Comparison of ENCODE assay signal across 1 cellular context in genomic region chr12:48957141-48958048, GRCh38.
TF ChIP-seq lines count a peak whose summit lies in the region.

Gene ARF3, minus strand, starts transcription at chr12:48957487. Its CDS starts 16,392 bp downstream, at chr12:48941095.

TF ChIP-seq in HEK293, 187 proteins besides CTCF, POLR2A, EP300 and RAD21 (continued from another document and continues in another):
- TF ChIP-seq PRDM10 (tag by site-specific recombination; IDR thresholded peaks at IDR 0.05) (peak; percentile 57), ZNF571 (tag by site-specific recombination; IDR thresholded peaks at IDR 0.05) (no peak), PATZ1 (tag by site-specific recombination; IDR thresholded peaks at IDR 0.05) (peak; percentile 99), ZNF514 (tag by site-specific recombination; IDR thresholded peaks at IDR 0.05) (no peak), ZNF239 (tag by site-specific recombination; IDR thresholded peaks at IDR 0.05) (no peak), ZNF610 (tag by site-specific recombination; IDR thresholded peaks at IDR 0.05; ENCODE audit: borderline replicate concordance) (no peak), GLIS1 (tag by site-specific recombination; IDR thresholded peaks at IDR 0.05) (peak; percentile 41), ZNF677 (tag by site-specific recombination; IDR thresholded peaks at IDR 0.05) (no peak), ZNF692 (tag by site-specific recombination; IDR thresholded peaks at IDR 0.05) (peak; percentile 53), ZNF561 (tag by site-specific recombination; IDR thresholded peaks at IDR 0.05; ENCODE audit: borderline replicate concordance) (no peak), MEIS1 (CRISPR knock-in tag; IDR thresholded peaks at IDR 0.05; ENCODE audit: borderline replicate concordance) (no peak), ZBTB8A (tag by site-specific recombination; IDR thresholded peaks at IDR 0.05) (peak; percentile 60), ZNF10 (tag by site-specific recombination; IDR thresholded peaks at IDR 0.05) (peak; percentile 73; the same call in 1 of the 2 replicates), ZNF76 (tag by site-specific recombination; IDR thresholded peaks at IDR 0.05; ENCODE audit: borderline replicate concordance, low read depth) (peak; percentile 68; the same call in 1 of the 2 replicates), ZNF366 (tag by site-specific recombination; conservative IDR thresholded peaks at IDR 0.05) (peak; percentile 98), ZNF214 (tag by site-specific recombination; IDR thresholded peaks at IDR 0.05; ENCODE audit: borderline replicate concordance) (no peak), ZFHX2 (tag by site-specific recombination; conservative IDR thresholded peaks at IDR 0.05) (peak; percentile 98), ZNF521 (tag by site-specific recombination; IDR thresholded peaks at IDR 0.05) (no peak), ZNF785 (tag by site-specific recombination; IDR thresholded peaks at IDR 0.05) (no peak), ZNF776 (tag by site-specific recombination; IDR thresholded peaks at IDR 0.05; ENCODE audit: borderline replicate concordance) (no peak), ZNF274 (IDR thresholded peaks at IDR 0.05; ENCODE audit: low read length) (no peak), ZNF274 (tag by site-specific recombination; IDR thresholded peaks at IDR 0.05; ENCODE audit: borderline replicate concordance) (no peak), HOXA7 (CRISPR knock-in tag; IDR thresholded peaks at IDR 0.05; ENCODE audit: borderline replicate concordance) (no peak), FEZF1 (tag by site-specific recombination; IDR thresholded peaks at IDR 0.05) (no peak; the same call in 1 of the 2 replicates), ZNF404 (tag by site-specific recombination; IDR thresholded peaks at IDR 0.05) (no peak), ZNF501 (tag by site-specific recombination; IDR thresholded peaks at IDR 0.05) (peak; percentile 31; the same call in 1 of the 2 replicates), ZNF830 (tag by site-specific recombination; IDR thresholded peaks at IDR 0.05; ENCODE audit: low read depth) (no peak), ZNF248 (tag by site-specific recombination; IDR thresholded peaks at IDR 0.05) (no peak), ZNF362 (tag by site-specific recombination; IDR thresholded peaks at IDR 0.05) (no peak), KLF10 (tag by site-specific recombination; IDR thresholded peaks at IDR 0.05) (no peak), ZNF639 (tag by site-specific recombination; IDR thresholded peaks at IDR 0.05) (peak; percentile 40; the same call in 1 of the 2 replicates), ZNF530 (tag by site-specific recombination; IDR thresholded peaks at IDR 0.05; ENCODE audit: low read depth) (no peak), ZNF670 (tag by site-specific recombination; IDR thresholded peaks at IDR 0.05; ENCODE audit: low read depth) (no peak), KLF16 (tag by site-specific recombination; IDR thresholded peaks at IDR 0.05) (peak; percentile 98), ZNF341 (tag by site-specific recombination; IDR thresholded peaks at IDR 0.05; ENCODE audit: low read depth) (peak; percentile 92), ZNF626 (tag by site-specific recombination; IDR thresholded peaks at IDR 0.05) (no peak), ZBTB44 (tag by site-specific recombination; IDR thresholded peaks at IDR 0.05) (peak; percentile 78), INSM2 (tag by site-specific recombination; IDR thresholded peaks at IDR 0.05) (no peak), ZNF18 (tag by site-specific recombination; IDR thresholded peaks at IDR 0.05) (no peak; the same call in none of the 2 replicates), HOXC10 (CRISPR knock-in tag; IDR thresholded peaks at IDR 0.05) (no peak), ZNF629 (tag by site-specific recombination; IDR thresholded peaks at IDR 0.05) (peak; percentile 13; the same call in 1 of the 2 replicates), ZFP41 (tag by site-specific recombination; IDR thresholded peaks at IDR 0.05; ENCODE audit: borderline replicate concordance) (no peak), ZNF843 (tag by site-specific recombination; IDR thresholded peaks at IDR 0.05) (peak; percentile 49; the same call in 1 of the 2 replicates), ZNF555 (tag by site-specific recombination; conservative IDR thresholded peaks at IDR 0.05) (no peak), ZNF2 (tag by site-specific recombination; IDR thresholded peaks at IDR 0.05) (peak; percentile 52; the same call in 1 of the 2 replicates), ZNF423 (tag by site-specific recombination; IDR thresholded peaks at IDR 0.05) (no peak), ZNF146 (tag by site-specific recombination; IDR thresholded peaks at IDR 0.05) (no peak), HOXD13 (CRISPR knock-in tag; IDR thresholded peaks at IDR 0.05; ENCODE audit: borderline replicate concordance) (no peak), ZNF623 (tag by site-specific recombination; IDR thresholded peaks at IDR 0.05) (no peak), PRDM6 (tag by site-specific recombination; IDR thresholded peaks at IDR 0.05) (no peak), GFI1B (tag by site-specific recombination; IDR thresholded peaks at IDR 0.05) (no peak)
